In genomic region chr3:177041021-177041729, GRCh38 we compare ENCODE assay signal across 9 cellular contexts.
DNase-seq lines count a peak whose midpoint lies in the region; ATAC-seq and TF ChIP-seq lines count a peak whose summit lies in the region.
"Had no signal": no experiment of that assay in that cellular context is flagged by ENCODE, and none has a peak within 500 bp of the region (broad histone marks: within the 10 kb centered on the region; RNA-seq: fewer than 3 reads in every experiment).

No MANE protein-coding gene starts in this region.

- no peak for TF ChIP-seq CTCF in sigmoid colon (IDR thresholded peaks at IDR 0.05)

- H3K4me3 ChIP-seq in sigmoid colon = no peak overlapping the region

- DNase-seq in NCI-H510A treated with DMSO at 0.1 percent for 48 hours (lab: John Stamatoyannopoulos, UW) (peak; percentile 50), fibroblast of the conjunctiva (ENCODE audit: low read depth) (peak; percentile 30), sigmoid colon (peak; percentile 84), amniotic stem cell (lab: John Stamatoyannopoulos, UW) (no peak), NCI-H2081 (lab: John Stamatoyannopoulos, UW) (no peak)
- DNase-seq: naive B cell had no signal

- intact Hi-C loops in sigmoid colon (cut with DNase I) = loop anchor here (5.0 kb wide), 2 partner anchors 316 to 1281 kb away; no protein-coding TSS in a partner anchor

- peak overlapping the region in 3 of 4 donors; percentile 78 to 79 (median 79) for H3K27ac ChIP-seq in sigmoid colon

- no peaks in the 10 kb centered on the region for H3K27me3 ChIP-seq in sigmoid colon

- peaks cover 0 to 30% (median 1%) of the 10 kb centered on the region in 4 donors for H3K36me3 ChIP-seq in sigmoid colon

- H3K4me1 ChIP-seq in sigmoid colon = peaks cover 0 to 42% (median 29%) of the 10 kb centered on the region in 4 donors

- peaks cover 0 to 3% (median 0%) of the 10 kb centered on the region in 4 donors for H3K9me3 ChIP-seq in sigmoid colon

- TF ChIP-seq POLR2A in sigmoid colon (IDR thresholded peaks at IDR 0.05) = no peak

- TF ChIP-seq EP300 in sigmoid colon (IDR thresholded peaks at IDR 0.05) = no peak

- peak; percentile 5 for ATAC-seq in GM18909 (IDR thresholded peaks at IDR 0.05; ENCODE audit: poor library complexity, unreplicated experiment)
- ATAC-seq in HG03442 (IDR thresholded peaks at IDR 0.05; ENCODE audit: unreplicated experiment) = no peak
- ATAC-seq in GM21717 (IDR thresholded peaks at IDR 0.05; ENCODE audit: unreplicated experiment) = no peak

- 74 to 76% methylated on average over 2 of the region's 2 CpGs for WGBS in sigmoid colon, 2 donors

Comparison
In these comparisons a context has a peak if more than half of its experiments do, and no peak if none do; other contexts are left out.
1. DNase-seq: peak in NCI-H510A treated with DMSO at 0.1 percent for 48 hours (single experiment), fibroblast of the conjunctiva (single experiment) and sigmoid colon (single experiment); none in amniotic stem cell (single experiment) and NCI-H2081 (0 of 2).